Comparison of ENCODE assay signal across 8 cellular contexts in the genomic region with DNA sequence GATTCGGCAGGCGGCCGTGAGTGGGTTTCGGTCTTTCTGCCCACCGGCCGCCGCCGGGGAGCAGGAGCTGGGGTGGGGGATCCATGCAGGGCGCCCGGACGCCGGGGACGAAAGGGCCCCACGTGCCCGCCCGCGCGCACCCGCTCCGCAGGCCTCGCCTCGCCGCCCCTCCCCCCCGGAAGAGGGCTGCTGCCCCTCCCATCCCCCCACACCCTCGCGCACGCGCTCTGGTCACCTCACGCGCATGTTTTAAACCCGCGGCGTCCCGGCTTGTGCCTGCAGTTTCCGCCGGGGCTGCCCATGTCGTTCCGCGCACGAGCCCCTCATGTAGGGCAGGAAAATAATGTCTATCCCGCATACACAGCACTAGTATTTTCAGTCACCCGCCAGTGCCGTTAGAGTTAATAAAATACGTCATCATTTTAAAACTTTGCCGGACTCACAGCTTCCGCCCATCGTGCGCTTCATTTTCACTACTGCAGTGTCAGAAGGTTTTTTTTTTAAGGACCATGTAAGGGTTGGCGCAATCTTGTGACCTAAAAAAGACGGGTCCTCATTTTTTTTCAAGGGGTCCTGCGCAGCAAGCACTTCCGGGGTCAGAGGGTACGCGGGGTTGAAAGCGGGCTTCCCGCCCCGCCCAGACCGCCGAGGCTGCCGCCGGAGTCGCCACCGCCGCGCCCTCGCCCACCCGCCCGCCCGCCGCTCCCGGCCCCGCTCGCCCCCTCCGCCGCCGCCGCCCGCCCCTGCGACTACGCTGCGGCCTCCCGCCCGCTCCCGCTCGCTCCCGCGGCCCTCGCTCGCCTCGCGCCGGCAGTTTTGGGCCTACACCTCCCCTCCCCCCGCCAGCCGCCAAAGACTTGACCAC. TPM values are rescaled to one million over a fixed set of nuclear protein-coding genes. Genes with fewer than 3 reads are reported as not detected.
A peak's percentile ranks its signal among the peaks of the same experiment; 100 is the strongest.
DNase-seq lines count a peak whose midpoint lies in the region; ATAC-seq and TF ChIP-seq lines count a peak whose summit lies in the region.

A gene (plus strand): TSS at position 640 of the 865 bp plus-strand sequence. CDS start 267 bp downstream, outside the sequence.

- H3K4me3 Mint-ChIP-seq in nephron progenitor cell, result peak within 1 kb of the TSS; percentile 98

- H3K4me3 ChIP-seq in HCT116 (replicated peaks in 1 of 2; ENCODE audit: low read depth in 1 of 2, low read length in 2 of 2) (peak within 1 kb of the TSS; percentile 88 to 89), SJCRH30 (peak within 1 kb of the TSS; percentile 80)

- intact Hi-C loops in HCT116 (cut with micrococcal nuclease), result loop anchor here (1.0 to 5.0 kb wide), 4 partner anchors 55 to 205 kb away; a partner anchor contains a TSS

- peaks cover 29% of the 10 kb centered on the region for H3K79me2 ChIP-seq in HCT116 (ENCODE audit: insufficient read depth, low read length)

- TF ChIP-seq POLR2A in HCT116 (IDR thresholded peaks at IDR 0.05; ENCODE audit: borderline replicate concordance, extremely low read depth, insufficient read depth, insufficient read length), result no peak

- H3K27me3 ChIP-seq in HCT116 (ENCODE audit: insufficient read depth, low read length), result no peaks in the 10 kb centered on the region
- H3K27me3 ChIP-seq in SJCRH30, result no peaks in the 10 kb centered on the region

- RAD21 ChIA-PET in HCT116 (lab: Charles Lee; ENCODE audit: low non-redundant PET in 1 of 2, low total read pairs in 2 of 2, uncharacterized antibody in 2 of 2, unreplicated experiment in 2 of 2), result no interaction called here

- H3K36me3 ChIP-seq in HCT116 (ENCODE audit: control insufficient read depth in 1 of 2, insufficient read depth in 2 of 2, low read length in 2 of 2) (peaks cover 0 to 8% of the 10 kb centered on the region in 2 experiments; a peak in 1 of 4 replicates), SJCRH30 (peaks cover 47% of the 10 kb centered on the region)

- POLR2A ChIA-PET in HCT116 (lab: Charles Lee), result interaction anchor here (0.6 to 5.1 kb wide), 9 partner anchors 17 to 173 kb away, joined by 3 to 54 read pairs (median 7); a partner anchor contains a TSS

- H3K27me3 Mint-ChIP-seq in nephron progenitor cell (ENCODE audit: low read depth, poor library complexity), result peaks cover 4% of the 10 kb centered on the region

- H3K27ac Mint-ChIP-seq in nephron progenitor cell, result peak within 1 kb of the TSS; percentile 100

- peak within 1 kb of the TSS; percentile 97 for H3K9ac ChIP-seq in HCT116 (ENCODE audit: low read length)

- peaks cover 49% of the 10 kb centered on the region for H3K36me3 Mint-ChIP-seq in nephron progenitor cell (ENCODE audit: low read depth)

- ATAC-seq in HCT116, result peak; percentile 39
- ATAC-seq in stimulated activated naive CD8-positive, alpha-beta T cell treated with anti-CD3 and anti-CD28 coated beads, Interleukin-15, Interleukin-2, amounts not matched to agents 100 U/mL and 50 U/mL, for 24 hours, result peak; percentile 57

- H3K4me1 ChIP-seq in HCT116 (ENCODE audit: control insufficient read depth in 1 of 2, insufficient read depth in 2 of 2, low read length in 2 of 2) (peaks cover 41 to 63% of the 10 kb centered on the region in 2 experiments), SJCRH30 (peaks cover 30% of the 10 kb centered on the region)

- peaks cover 57% of the 10 kb centered on the region for H3K4me1 Mint-ChIP-seq in nephron progenitor cell

- CTCF ChIA-PET in HCT116 (lab: Charles Lee), result no interaction called here

- H4K20me1 ChIP-seq in HCT116 (ENCODE audit: insufficient read depth), result no peaks in the 10 kb centered on the region

- DNase-seq in ELR (ENCODE audit: low read depth), result peak; percentile 97
- DNase-seq in HCT116 (ENCODE audit: low read depth, low spot score), result peak; percentile 90
- DNase-seq in MV-4-11 (lab: John Stamatoyannopoulos, UW), result peak; percentile 89
- DNase-seq in SJCRH30, result peak; percentile 98
- peak; percentile 93 for DNase-seq in activated gamma-delta T cell (lab: John Stamatoyannopoulos, UW)
- DNase-seq in fibroblast of the conjunctiva (ENCODE audit: low read depth), result peak; percentile 91
- DNase-seq in nephron progenitor cell, result peak; percentile 96
- peak; percentile 99 for DNase-seq in stimulated activated naive CD8-positive, alpha-beta T cell treated with anti-CD3 and anti-CD28 coated beads, Interleukin-15, Interleukin-2, amounts not matched to agents 100 U/mL and 50 U/mL, for 24 hours

- H3K27ac ChIP-seq in HCT116 (ENCODE audit: low read depth, low read length) (peak within 1 kb of the TSS; percentile 100), SJCRH30 (peak within 1 kb of the TSS; percentile 100)

- H2AFZ ChIP-seq in HCT116 (ENCODE audit: low read depth, low read length, poor library complexity, severe bottlenecking), result no peak within 1 kb of the TSS

- H3K9me3 ChIP-seq in HCT116 (ENCODE audit: control insufficient read depth in 1 of 2, insufficient read depth in 1 of 2, low read depth in 1 of 2, low read length in 2 of 2) (no peaks in the 10 kb centered on the region), SJCRH30 (replicated peaks) (no peaks in the 10 kb centered on the region)

- TF ChIP-seq RAD21 in HCT116 (IDR thresholded peaks at IDR 0.05; ENCODE audit: low read depth), result no peak

- no peaks in the 10 kb centered on the region for H3K9me3 Mint-ChIP-seq in nephron progenitor cell

- H3K4me2 ChIP-seq in HCT116 (ENCODE audit: low read length), result peak within 1 kb of the TSS; percentile 91

- no TSS peak for BruUV-seq in HCT116 (replicated peaks; lab: Mats Ljungman, UMichigan)

- TF ChIP-seq CTCF in HCT116 (IDR thresholded peaks at IDR 0.05 in 2 of 3, conservative IDR thresholded peaks at IDR 0.05 in 1 of 3; ENCODE audit: borderline replicate concordance in 1 of 3, insufficient read depth in 1 of 3, low read depth in 2 of 3, low read length in 2 of 3) (no peak), nephron progenitor cell (IDR thresholded peaks at IDR 0.05) (no peak)

- no peaks in the 10 kb centered on the region for H3K9me2 ChIP-seq in HCT116 (ENCODE audit: insufficient read depth)

TF ChIP-seq in HCT116, 20 proteins besides CTCF, POLR2A, EP300 and RAD21:
- TF ChIP-seq CEBPB (IDR thresholded peaks at IDR 0.05; ENCODE audit: low read depth) (no peak), POLR2AphosphoS5 (IDR thresholded peaks at IDR 0.05; ENCODE audit: low read depth, low read length) (peak; percentile 85)

RNA-seq across cellular contexts. Expression of the gene that starts here (rescaled TPM):
- 256 TPM for total RNA-seq in HCT116 (2021; ENCODE audit: unreplicated experiment)
- 225 and 232 TPM in 2 replicates for polyA plus RNA-seq in HCT116 (2012)
- 81.6 and 88.4 TPM in 2 replicates for total RNA-seq in SJCRH30 (2014; rRNA removed; shearing (Covaris generic))

Comparison
In these comparisons a context has a peak if more than half of its experiments do, and no peak if none do; other contexts are left out.
1. Peak in every context shown above with its lines: DNase-seq, ATAC-seq, H3K4me3 ChIP-seq and H3K27ac ChIP-seq.